ENCODE assay signal across 29 cellular contexts in the genomic region with DNA sequence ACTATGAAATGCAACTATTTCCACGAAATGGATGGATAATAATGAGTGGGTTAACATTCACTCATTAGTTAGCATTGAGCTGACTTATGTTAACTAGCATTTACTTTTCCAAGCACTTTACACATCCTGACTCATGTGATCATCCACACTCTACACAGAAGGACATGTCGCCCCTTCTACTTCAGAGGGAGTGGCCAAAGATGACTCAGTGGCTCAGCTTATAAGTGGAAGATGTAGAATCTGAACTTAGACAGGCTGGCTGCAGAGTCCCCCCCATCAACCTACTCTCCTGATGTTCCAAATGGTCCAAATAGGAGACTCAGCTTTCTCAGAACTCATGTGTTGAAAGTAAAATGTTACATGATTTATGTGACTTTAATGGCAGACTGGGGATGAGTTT.
"Had no signal": no experiment of that assay in that cellular context is flagged by ENCODE, and none has a peak within 500 bp of the region (broad histone marks: within the 10 kb centered on the region; RNA-seq: fewer than 3 reads in every experiment).

No MANE protein-coding gene starts in this region.

- H3K36me3 Mint-ChIP-seq: naive thymus-derived CD8-positive, alpha-beta T cell; neural progenitor cell; stimulated activated naive B cell treated with anti-CD40 and anti-IgM and Interleukin-4, amounts not matched to agents 10 μg/mL and 1 μg/mL and 100 μg/mL, for 72 hours had no signal

- H3K27ac Mint-ChIP-seq: nephron progenitor cell; neural progenitor cell; stimulated activated naive B cell treated with anti-CD40 and anti-IgM and Interleukin-4, amounts not matched to agents 10 μg/mL and 1 μg/mL and 100 μg/mL, for 72 hours had no signal

- H3K9me3 ChIP-seq: left lung, lower lobe of right lung, neutrophil, right atrium auricular region, stomach, testis, thyroid gland, transverse colon, upper lobe of left lung, vagina had no signal

- H3K4me1 Mint-ChIP-seq: naive thymus-derived CD8-positive, alpha-beta T cell; stimulated activated naive B cell treated with anti-CD40 and anti-IgM and Interleukin-4, amounts not matched to agents 10 μg/mL and 1 μg/mL and 100 μg/mL, for 72 hours had no signal

- FAIRE-seq: keratinocyte had no signal

- H3K27ac ChIP-seq: hepatocyte, left lung, lower lobe of right lung, neural progenitor cell, neutrophil, parathyroid adenoma, right atrium auricular region, skin epidermis, stomach, testis, thyroid gland, transverse colon, upper lobe of left lung, vagina had no signal

- DNase-seq: kidney glomerular epithelial cell; left colon; left lung; lower lobe of right lung; mammary epithelial cell; mesenchymal stem cell; naive thymus-derived CD8-positive, alpha-beta T cell; nephron progenitor cell; occipital lobe; stimulated activated CD4-positive, alpha-beta T cell treated with anti-CD3 and anti-CD28 coated beads, Interleukin-12 subunit alpha, Interleukin-12 subunit beta, amount 100 ng/mL, for 4 hours; stimulated activated CD4-positive, alpha-beta T cell treated with anti-CD3 and anti-CD28 coated beads, Interleukin-15, amount 100 ng/mL, for 24 hours; stimulated activated CD4-positive, alpha-beta T cell treated with anti-CD3 and anti-CD28 coated beads, Interleukin-2, amount 100 ng/mL, for 24 hours; stimulated activated CD4-positive, alpha-beta T cell treated with anti-CD3 and anti-CD28 coated beads, Interleukin-4, amount 100 ng/mL, for 1 hour; stimulated activated naive B cell treated with anti-CD40 and anti-IgM and Interleukin-4, amounts not matched to agents 10 μg/mL and 1 μg/mL and 100 μg/mL, for 72 hours; stimulated activated naive CD8-positive, alpha-beta T cell treated with anti-CD3 and anti-CD28 coated beads, Interleukin-15, Interleukin-2, amounts not matched to agents 100 U/mL and 50 U/mL, for 24 hours; stomach; testis; thyroid gland; transverse colon; upper lobe of left lung had no signal

- H3K4me1 ChIP-seq: left lung, lower lobe of right lung, neural progenitor cell, right atrium auricular region, stomach, testis, thyroid gland, transverse colon, upper lobe of left lung, vagina had no signal

- ATAC-seq: left colon; left lung; lower lobe of right lung; naive thymus-derived CD8-positive, alpha-beta T cell; sciatic nerve; stimulated activated naive B cell treated with anti-CD40 and anti-IgM and Interleukin-4, amounts not matched to agents 10 μg/mL and 1 μg/mL and 100 μg/mL, for 72 hours; stimulated activated naive CD8-positive, alpha-beta T cell treated with anti-CD3 and anti-CD28 coated beads, Interleukin-15, Interleukin-2, amounts not matched to agents 100 U/mL and 50 U/mL, for 24 hours had no signal

- H3K4me3 ChIP-seq: hepatocyte, left lung, lower lobe of right lung, neural progenitor cell, right atrium auricular region, skin epidermis, stomach, testis, thyroid gland, transverse colon, upper lobe of left lung, vagina had no signal

- H3K27me3 Mint-ChIP-seq: stimulated activated naive B cell treated with anti-CD40 and anti-IgM and Interleukin-4, amounts not matched to agents 10 μg/mL and 1 μg/mL and 100 μg/mL, for 72 hours had no signal

- H3K9me3 Mint-ChIP-seq: nephron progenitor cell, neural progenitor cell had no signal

- H3K27me3 ChIP-seq: hepatocyte, left lung, neural progenitor cell, neutrophil, right atrium auricular region, stomach, testis, thyroid gland, transverse colon, upper lobe of left lung, vagina had no signal

- H3K4me3 Mint-ChIP-seq: naive thymus-derived CD8-positive, alpha-beta T cell; nephron progenitor cell; neural progenitor cell; stimulated activated naive B cell treated with anti-CD40 and anti-IgM and Interleukin-4, amounts not matched to agents 10 μg/mL and 1 μg/mL and 100 μg/mL, for 72 hours had no signal
